In genomic region chr10:119139464-119140067, GRCh38 we compare ENCODE assay signal across 8 cellular contexts. TPM values are rescaled to one million over a fixed set of nuclear protein-coding genes. Genes with fewer than 3 reads are reported as not detected.
A peak's percentile ranks its signal among the peaks of the same experiment; 100 is the strongest.
DNase-seq lines count a peak whose midpoint lies in the region; ATAC-seq and TF ChIP-seq lines count a peak whose summit lies in the region.

No MANE protein-coding gene starts in this region.

- TF ChIP-seq CTCF in fibroblast of villous mesenchyme (IDR thresholded peaks at IDR 0.05; ENCODE audit: insufficient read depth, low read depth, low read length), result peak; percentile 84
- TF ChIP-seq CTCF in retinal pigment epithelial cell (conservative IDR thresholded peaks at IDR 0.05; ENCODE audit: low read depth, low read length), result peak; percentile 63

- peak; percentile 59 for DNase-seq in DMS53 (lab: John Stamatoyannopoulos, UW)
- no peak for DNase-seq in DMS53 treated with DMSO at 0.1 percent for 48 hours (lab: John Stamatoyannopoulos, UW; ENCODE audit: unreplicated experiment)
- DNase-seq in NCI-H526 treated with DMSO at 0.1 percent for 48 hours (lab: John Stamatoyannopoulos, UW), result peak; percentile 4
- DNase-seq in activated T-cell treated with anti-CD3 and anti-CD28 coated beads for 48 hours (ENCODE audit: low read depth), result peak; percentile 27
- DNase-seq in fibroblast of villous mesenchyme (ENCODE audit: low read depth), result peak; percentile 45
- no peak for DNase-seq in retinal pigment epithelial cell (ENCODE audit: low read depth)

- H3K4me3 ChIP-seq in fibroblast of villous mesenchyme (ENCODE audit: low read depth, low read length) (no peak overlapping the region), retinal pigment epithelial cell (ENCODE audit: low read length) (no peak overlapping the region)

- ATAC-seq in HG02840 (IDR thresholded peaks at IDR 0.05; ENCODE audit: low FRiP score, unreplicated experiment) (no peak), HG03460 (IDR thresholded peaks at IDR 0.05; ENCODE audit: unreplicated experiment) (no peak)

RNA-seq across cellular contexts. Expression of gene SFXN4, which starts 25.9 kb away (rescaled TPM):
- total RNA-seq in fibroblast of villous mesenchyme, result 11.3 and 13.0 TPM in 2 replicates

RNA-seq across cellular contexts. Expression of gene DENND10, which starts 35.7 kb away (rescaled TPM):
- 71.2 and 94.6 TPM in 2 replicates for total RNA-seq in fibroblast of villous mesenchyme

RNA-seq across cellular contexts. Expression of gene PRDX3, which starts 39.0 kb away (rescaled TPM):
- total RNA-seq in fibroblast of villous mesenchyme, result 120 and 222 TPM in 2 replicates

RNA-seq across cellular contexts. Expression of gene EIF3A, which starts 58.9 kb away (rescaled TPM):
- total RNA-seq in fibroblast of villous mesenchyme, result 95.7 and 119 TPM in 2 replicates

Comparison
In these comparisons a context has a peak if more than half of its experiments do, and no peak if none do; other contexts are left out.
1. DNase-seq: peak in DMS53 (single experiment), NCI-H526 treated with DMSO at 0.1 percent for 48 hours (single experiment), activated T-cell treated with anti-CD3 and anti-CD28 coated beads for 48 hours (single experiment) and fibroblast of villous mesenchyme (single experiment); none in DMS53 treated with DMSO at 0.1 percent for 48 hours (single experiment) and retinal pigment epithelial cell (single experiment).